ENCODE assay signal across 10 cellular contexts in genomic region chr3:124619887-124620599, GRCh38.
DNase-seq lines count a peak whose midpoint lies in the region; ATAC-seq and TF ChIP-seq lines count a peak whose summit lies in the region.
"Had no signal": no experiment of that assay in that cellular context is flagged by ENCODE, and none has a peak within 500 bp of the region (broad histone marks: within the 10 kb centered on the region; RNA-seq: fewer than 3 reads in every experiment).

No MANE protein-coding gene starts in this region.

- no peak overlapping the region for H3K9ac ChIP-seq in mesendoderm (ENCODE audit: low read length)

- ATAC-seq in GM21786 (IDR thresholded peaks at IDR 0.05; ENCODE audit: unreplicated experiment) (peak; percentile 43), activated B cell treated with CpG ODN at 0.5 μM for 24 hours (ENCODE audit: low read depth) (no peak), HG03469 (IDR thresholded peaks at IDR 0.05; ENCODE audit: unreplicated experiment) (no peak)

- H3K56ac ChIP-seq in mesendoderm (ENCODE audit: low read length): no peak overlapping the region

- no peak for TF ChIP-seq CTCF in Calu3 (IDR thresholded peaks at IDR 0.05; ENCODE audit: unreplicated experiment)
- no peak for TF ChIP-seq CTCF in activated B cell treated with CpG ODN at 0.5 μM for 24 hours (IDR thresholded peaks at IDR 0.05)

- no peak overlapping the region for H2BK120ac ChIP-seq in mesendoderm (ENCODE audit: low read depth, low read length)

- H3K4me1 Mint-ChIP-seq in Calu3 (ENCODE audit: low read depth, unreplicated experiment): peaks cover 29% of the 10 kb centered on the region
- peaks cover 16% of the 10 kb centered on the region for H3K4me1 Mint-ChIP-seq in activated B cell treated with CpG ODN at 0.5 μM for 24 hours

- BruUV-seq in Calu3 (replicated peaks; lab: Mats Ljungman, UMichigan): no TSS peak

- DNase-seq in Calu3 (no peak), activated B cell treated with CpG ODN at 0.5 μM for 24 hours (no peak), mesendoderm (no peak), DMS53 treated with DMSO at 0.1 percent for 48 hours (lab: John Stamatoyannopoulos, UW; ENCODE audit: unreplicated experiment) (no peak), SIG-M5 (lab: John Stamatoyannopoulos, UW) (no peak), NCI-H526 (lab: John Stamatoyannopoulos, UW) (no peak)
- DNase-seq: activated gamma-delta T cell, H9 had no signal

- H3K4me3 Mint-ChIP-seq in Calu3 (ENCODE audit: low read depth, unreplicated experiment) (peak overlapping the region; percentile 3), activated B cell treated with CpG ODN at 0.5 μM for 24 hours (peak overlapping the region; percentile 30)
- H3K4me3 Mint-ChIP-seq: H9 had no signal

- no peak overlapping the region for H3K27ac ChIP-seq in mesendoderm (ENCODE audit: low read depth, low read length)

- no peak overlapping the region for H4K8ac ChIP-seq in mesendoderm (ENCODE audit: low read depth, low read length)

- H4K5ac ChIP-seq in mesendoderm (ENCODE audit: low read length): no peak overlapping the region

- H2BK15ac ChIP-seq in mesendoderm (replicated peaks; ENCODE audit: low read depth): peak overlapping the region; percentile 92

- H3K27ac Mint-ChIP-seq in Calu3 (ENCODE audit: unreplicated experiment) (no peak overlapping the region), activated B cell treated with CpG ODN at 0.5 μM for 24 hours (peak overlapping the region; percentile 26)

- no peaks in the 10 kb centered on the region for H3K27me3 ChIP-seq in mesendoderm (ENCODE audit: insufficient read depth, low read length, poor library complexity)

- H3K4me3 ChIP-seq in mesendoderm (ENCODE audit: low read length): no peak overlapping the region

- no peak overlapping the region for H2AK5ac ChIP-seq in mesendoderm (ENCODE audit: low read length)

- no peaks in the 10 kb centered on the region for H3K27me3 Mint-ChIP-seq in Calu3 (ENCODE audit: unreplicated experiment)
- no peaks in the 10 kb centered on the region for H3K27me3 Mint-ChIP-seq in activated B cell treated with CpG ODN at 0.5 μM for 24 hours

- no peaks in the 10 kb centered on the region for H3K79me1 ChIP-seq in mesendoderm (ENCODE audit: low read length)

- H3K23ac ChIP-seq in mesendoderm (ENCODE audit: low read length): no peak overlapping the region

- no peaks in the 10 kb centered on the region for H3K79me2 ChIP-seq in mesendoderm (ENCODE audit: control insufficient read depth, insufficient read depth, low read length)

- no peaks in the 10 kb centered on the region for H3K36me3 Mint-ChIP-seq in Calu3 (ENCODE audit: insufficient read depth, unreplicated experiment)
- no peaks in the 10 kb centered on the region for H3K36me3 Mint-ChIP-seq in activated B cell treated with CpG ODN at 0.5 μM for 24 hours (ENCODE audit: low read depth)

- POLR2A ChIA-PET in activated B cell treated with CpG ODN at 0.5 μM for 24 hours (lab: Charles Lee): no interaction called here

- H3K36me3 ChIP-seq in mesendoderm (ENCODE audit: control insufficient read depth, insufficient read depth, low read length): no peaks in the 10 kb centered on the region

- intact Hi-C loops in Calu3 (cut with micrococcal nuclease; ENCODE audit: unreplicated experiment) (no loop called here), activated B cell treated with CpG ODN at 0.5 μM for 24 hours (cut with micrococcal nuclease) (no loop called here)

- no peak overlapping the region for H2BK5ac ChIP-seq in mesendoderm (ENCODE audit: low read length)

- no CpG with 5 or more reads among the region's 4 CpGs for WGBS in mesendoderm (ENCODE audit: extremely low coverage, insufficient coverage, low lambda C conversion rate)

- peaks cover 6% of the 10 kb centered on the region for H3K4me1 ChIP-seq in mesendoderm (ENCODE audit: control insufficient read depth, low read depth, low read length)

- H3K18ac ChIP-seq in mesendoderm (ENCODE audit: low read length): peak overlapping the region; percentile 65

- peak overlapping the region; percentile 66 for H3K4ac ChIP-seq in mesendoderm (ENCODE audit: low read depth, low read length)

- no peaks in the 10 kb centered on the region for H3K9me3 Mint-ChIP-seq in Calu3 (ENCODE audit: low read depth, unreplicated experiment)
- no peaks in the 10 kb centered on the region for H3K9me3 Mint-ChIP-seq in activated B cell treated with CpG ODN at 0.5 μM for 24 hours
- H3K9me3 Mint-ChIP-seq: H9 had no signal

- CTCF ChIA-PET in Calu3 (lab: Charles Lee) (interaction anchor here (0.6 to 0.7 kb wide), 3 partner anchors 15 to 40 kb away, joined by 3 to 5 read pairs (median 3); no protein-coding TSS in a partner anchor), activated B cell treated with CpG ODN at 0.5 μM for 24 hours (lab: Charles Lee) (no interaction called here)

- H3K4me2 ChIP-seq in mesendoderm (ENCODE audit: low read length): no peak overlapping the region
